ENCODE assay signal across 30 cellular contexts in genomic region chr11:90809581-90809980, GRCh38.
"Had no signal": no experiment of that assay in that cellular context is flagged by ENCODE, and none has a peak within 500 bp of the region (broad histone marks: within the 10 kb centered on the region; RNA-seq: fewer than 3 reads in every experiment).

No MANE protein-coding gene starts in this region.

- ATAC-seq: activated CD4-positive, alpha-beta T cell treated with anti-CD3 and anti-CD28 coated beads for 36 hours; activated CD8-positive, alpha-beta memory T cell treated with anti-CD3 and anti-CD28 coated beads, Interleukin-2, amount 10 ng/mL, durations not matched to agents 7 days and 5 days; activated CD8-positive, alpha-beta T cell treated with anti-CD3 and anti-CD28 coated beads, Interleukin-2, amount 10 ng/mL, durations not matched to agents 7 days and 5 days; activated naive CD8-positive, alpha-beta T cell treated with anti-CD3 and anti-CD28 coated beads, Interleukin-2, amount 50 U/mL, for 24 hours; body of pancreas had no signal

- H3K4me3 ChIP-seq: adrenal gland, body of pancreas, coronary artery, dorsolateral prefrontal cortex, esophagus squamous epithelium had no signal

- H3K9me3 Mint-ChIP-seq: activated CD4-positive, alpha-beta T cell treated with anti-CD3 and anti-CD28 coated beads, Interleukin-2, amount 10 ng/mL, durations not matched to agents 24 days and 14 days; activated T-helper 1 cell treated with anti-CD3 and anti-CD28 coated beads, Interleukin-12 subunit alpha, Interleukin-12 subunit beta, Interleukin-2, Interleukin-4 antibody, amounts not matched to agents 30 ng/mL and 10 ng/mL and 1 ng/mL, durations not matched to agents 14 hours and 24 hours and 36 hours had no signal

- H3K4me1 Mint-ChIP-seq: activated CD4-positive, alpha-beta T cell treated with anti-CD3 and anti-CD28 coated beads for 36 hours; activated CD4-positive, alpha-beta T cell treated with anti-CD3 and anti-CD28 coated beads, Interleukin-2, amount 10 ng/mL, durations not matched to agents 24 days and 14 days; activated CD8-positive, alpha-beta memory T cell treated with anti-CD3 and anti-CD28 coated beads, Interleukin-2, amount 10 ng/mL, durations not matched to agents 7 days and 5 days; activated naive CD4-positive, alpha-beta T cell treated with anti-CD3 and anti-CD28 coated beads, Interleukin-2, amount 50 U/mL, for 24 hours; activated naive CD8-positive, alpha-beta T cell treated with anti-CD3 and anti-CD28 coated beads for 36 hours; activated naive CD8-positive, alpha-beta T cell treated with anti-CD3 and anti-CD28 coated beads, Interleukin-2, amount 50 U/mL, for 24 hours; central memory CD8-positive, alpha-beta T cell; endodermal cell had no signal

- H3K36me3 Mint-ChIP-seq: activated CD4-positive, alpha-beta memory T cell treated with anti-CD3 and anti-CD28 coated beads for 36 hours; activated CD8-positive, alpha-beta memory T cell treated with anti-CD3 and anti-CD28 coated beads, Interleukin-2, amount 10 ng/mL, durations not matched to agents 7 days and 5 days; activated naive CD4-positive, alpha-beta T cell treated with anti-CD3 and anti-CD28 coated beads, Interleukin-2, amount 50 U/mL, for 24 hours; activated naive CD8-positive, alpha-beta T cell treated with anti-CD3 and anti-CD28 coated beads for 36 hours had no signal

- H3K4me3 Mint-ChIP-seq: activated CD4-positive, alpha-beta memory T cell treated with anti-CD3 and anti-CD28 coated beads for 36 hours; activated CD4-positive, alpha-beta T cell treated with anti-CD3 and anti-CD28 coated beads for 36 hours; activated CD4-positive, alpha-beta T cell treated with anti-CD3 and anti-CD28 coated beads, Interleukin-2, amount 10 ng/mL, durations not matched to agents 24 days and 14 days; activated CD8-positive, alpha-beta memory T cell treated with anti-CD3 and anti-CD28 coated beads, Interleukin-2, amount 10 ng/mL, durations not matched to agents 7 days and 5 days; activated CD8-positive, alpha-beta T cell treated with anti-CD3 and anti-CD28 coated beads, Interleukin-2, amount 10 ng/mL, durations not matched to agents 7 days and 5 days; activated naive CD4-positive, alpha-beta T cell treated with anti-CD3 and anti-CD28 coated beads for 36 hours; activated naive CD4-positive, alpha-beta T cell treated with anti-CD3 and anti-CD28 coated beads, Interleukin-2, amount 50 U/mL, for 24 hours; activated naive CD8-positive, alpha-beta T cell treated with anti-CD3 and anti-CD28 coated beads for 36 hours; activated naive CD8-positive, alpha-beta T cell treated with anti-CD3 and anti-CD28 coated beads, Interleukin-2, amount 50 U/mL, for 24 hours; activated T-helper 1 cell treated with anti-CD3 and anti-CD28 coated beads, Interleukin-12 subunit alpha, Interleukin-12 subunit beta, Interleukin-2, Interleukin-4 antibody, amounts not matched to agents 30 ng/mL and 10 ng/mL and 1 ng/mL, durations not matched to agents 14 hours and 24 hours and 36 hours; central memory CD8-positive, alpha-beta T cell; dendritic cell treated with granulocyte-macrophage colony-stimulating factor and Interleukin-4, amounts not matched to agents 40 ng/mL and 50 ng/mL, for 4 days; endodermal cell had no signal

- H3K27ac ChIP-seq: adrenal gland, body of pancreas, coronary artery, dorsolateral prefrontal cortex, esophagus squamous epithelium had no signal

- H3K27ac Mint-ChIP-seq: activated CD4-positive, alpha-beta memory T cell treated with anti-CD3 and anti-CD28 coated beads for 36 hours; activated CD4-positive, alpha-beta T cell treated with anti-CD3 and anti-CD28 coated beads for 36 hours; activated CD4-positive, alpha-beta T cell treated with anti-CD3 and anti-CD28 coated beads, Interleukin-2, amount 10 ng/mL, durations not matched to agents 24 days and 14 days; activated CD8-positive, alpha-beta memory T cell treated with anti-CD3 and anti-CD28 coated beads, Interleukin-2, amount 10 ng/mL, durations not matched to agents 7 days and 5 days; activated CD8-positive, alpha-beta T cell treated with anti-CD3 and anti-CD28 coated beads, Interleukin-2, amount 10 ng/mL, durations not matched to agents 7 days and 5 days; activated naive CD4-positive, alpha-beta T cell treated with anti-CD3 and anti-CD28 coated beads for 36 hours; activated naive CD4-positive, alpha-beta T cell treated with anti-CD3 and anti-CD28 coated beads, Interleukin-2, amount 50 U/mL, for 24 hours; activated naive CD8-positive, alpha-beta T cell treated with anti-CD3 and anti-CD28 coated beads for 36 hours; activated naive CD8-positive, alpha-beta T cell treated with anti-CD3 and anti-CD28 coated beads, Interleukin-2, amount 50 U/mL, for 24 hours; activated T-helper 1 cell treated with anti-CD3 and anti-CD28 coated beads, Interleukin-12 subunit alpha, Interleukin-12 subunit beta, Interleukin-2, Interleukin-4 antibody, amounts not matched to agents 30 ng/mL and 10 ng/mL and 1 ng/mL, durations not matched to agents 14 hours and 24 hours and 36 hours; activated T-helper 2 cell treated with anti-CD3 and anti-CD28 coated beads, Interferon-gamma antibody, Interleukin-2, Interleukin-4, amounts not matched to agents 10 μg/mL and 5 μg/mL and 100 μg/mL, durations not matched to agents 14 hours and 24 hours and 36 hours; dendritic cell treated with granulocyte-macrophage colony-stimulating factor and Interleukin-4, amounts not matched to agents 40 ng/mL and 50 ng/mL, for 4 days; endodermal cell had no signal

- H3K4me1 ChIP-seq: adrenal gland, body of pancreas, esophagus squamous epithelium had no signal

- H3K27me3 Mint-ChIP-seq: activated CD4-positive, alpha-beta memory T cell treated with anti-CD3 and anti-CD28 coated beads for 36 hours; activated CD4-positive, alpha-beta T cell treated with anti-CD3 and anti-CD28 coated beads for 36 hours; activated CD4-positive, alpha-beta T cell treated with anti-CD3 and anti-CD28 coated beads, Interleukin-2, amount 10 ng/mL, durations not matched to agents 24 days and 14 days; activated CD8-positive, alpha-beta memory T cell treated with anti-CD3 and anti-CD28 coated beads, Interleukin-2, amount 10 ng/mL, durations not matched to agents 7 days and 5 days; activated naive CD4-positive, alpha-beta T cell treated with anti-CD3 and anti-CD28 coated beads, Interleukin-2, amount 50 U/mL, for 24 hours; activated naive CD8-positive, alpha-beta T cell treated with anti-CD3 and anti-CD28 coated beads for 36 hours; activated naive CD8-positive, alpha-beta T cell treated with anti-CD3 and anti-CD28 coated beads, Interleukin-2, amount 50 U/mL, for 24 hours; central memory CD8-positive, alpha-beta T cell; dendritic cell treated with granulocyte-macrophage colony-stimulating factor and Interleukin-4, amounts not matched to agents 40 ng/mL and 50 ng/mL, for 4 days had no signal

- H3K27me3 ChIP-seq: adrenal gland, body of pancreas, dorsolateral prefrontal cortex, esophagus squamous epithelium had no signal

- DNase-seq: activated CD4-positive, alpha-beta memory T cell treated with anti-CD3 and anti-CD28 coated beads for 36 hours; activated CD4-positive, alpha-beta T cell treated with anti-CD3 and anti-CD28 coated beads for 36 hours; activated CD4-positive, alpha-beta T cell treated with anti-CD3 and anti-CD28 coated beads, Interleukin-2, amount 10 ng/mL, durations not matched to agents 24 days and 14 days; activated CD4-positive, CD25-positive, alpha-beta regulatory T cell; activated CD4-positive, CD25-positive, alpha-beta regulatory T cell treated with anti-CD3 and anti-CD28 coated beads, Interleukin-2, amount 50 U/mL, for 72 hours; activated CD8-positive, alpha-beta memory T cell treated with anti-CD3 and anti-CD28 coated beads, Interleukin-2, amount 10 ng/mL, durations not matched to agents 7 days and 5 days; activated CD8-positive, alpha-beta memory T cell treated with anti-CD3 and anti-CD28 coated beads, Interleukin-2, amount 50 U/mL, for 4 hours; activated CD8-positive, alpha-beta T cell treated with anti-CD3 and anti-CD28 coated beads, Interleukin-2, amount 10 ng/mL, durations not matched to agents 7 days and 5 days; activated effector memory CD4-positive, alpha-beta T cell treated with anti-CD3 and anti-CD28 coated beads, Interleukin-2, amount 50 U/mL, for 16 hours; activated naive CD4-positive, alpha-beta T cell treated with anti-CD3 and anti-CD28 coated beads for 36 hours; activated naive CD8-positive, alpha-beta T cell treated with anti-CD3 and anti-CD28 coated beads for 36 hours; activated naive CD8-positive, alpha-beta T cell treated with anti-CD3 and anti-CD28 coated beads, Interleukin-2, amount 50 U/mL, for 24 hours; activated T-cell treated with anti-CD3 and anti-CD28 coated beads, Interleukin-2, amount 50 U/mL, for 1 hour; activated T-cell treated with anti-CD3 and anti-CD28 coated beads, Interleukin-2, amount 50 U/mL, for 48 hours; adrenal gland; amygdala; aorta; body of pancreas; dorsolateral prefrontal cortex; effector memory CD4-positive, alpha-beta T cell; endodermal cell; esophagus squamous epithelium; head of caudate nucleus; T-helper 2 cell had no signal

- H3K9me3 ChIP-seq: adrenal gland, body of pancreas had no signal

- H3K36me3 ChIP-seq: adrenal gland, esophagus squamous epithelium had no signal
